In genomic region chr11:61429691-61430582, GRCh38 we compare ENCODE assay signal across 1 cellular context.
A peak's percentile ranks its signal among the peaks of the same experiment; 100 is the strongest.
TF ChIP-seq lines count a peak whose summit lies in the region.

CPSF7 (minus strand) TSS chr11:61429975; CDS start chr11:61429235, 740 bp downstream.
SDHAF2 (plus strand) TSS chr11:61430124; CDS start chr11:61430147, 23 bp downstream.

TF ChIP-seq in HepG2, 621 proteins besides CTCF, POLR2A, EP300 and RAD21 (continued from another document and continues in another):
- TF ChIP-seq HINFP (CRISPR knock-in tag; IDR thresholded peaks at IDR 0.05; ENCODE audit: low read depth) (peak; percentile 49; the same call in 1 of the 2 replicates), U2AF1 (optimal IDR thresholded peaks at IDR 0.05; ENCODE audit: low read depth, low read length) (no peak), ZNF329 (CRISPR knock-in tag; IDR thresholded peaks at IDR 0.05; ENCODE audit: low read depth) (peak; percentile 67; the same call in 1 of the 2 replicates), TAF1 (CRISPR knock-in tag; IDR thresholded peaks at IDR 0.05) (peak; percentile 85), RNF2 (conservative IDR thresholded peaks at IDR 0.05; ENCODE audit: low read depth) (no peak), NONO (IDR thresholded peaks at IDR 0.05) (no peak), NONO (CRISPR knock-in tag; conservative IDR thresholded peaks at IDR 0.05) (peak; percentile 84), SALL1 (CRISPR knock-in tag; IDR thresholded peaks at IDR 0.05) (peak; percentile 73; the same call in 1 of the 2 replicates), DR1 (CRISPR knock-in tag; IDR thresholded peaks at IDR 0.05) (peak; percentile 91; the same call in 1 of the 2 replicates), ARNTL (CRISPR knock-in tag; IDR thresholded peaks at IDR 0.05) (peak; percentile 48), TCF7L2 (IDR thresholded peaks at IDR 0.05; ENCODE audit: low read depth, low read length) (no peak), ZNF580 (CRISPR knock-in tag; IDR thresholded peaks at IDR 0.05; ENCODE audit: borderline replicate concordance, low read depth) (0 out of 2 replicates have a peak, but pooled peaks have one; percentile 40), ZNF441 (CRISPR knock-in tag; IDR thresholded peaks at IDR 0.05; ENCODE audit: borderline replicate concordance) (no peak; the same call in 1 of the 2 replicates), ZNF776 (CRISPR knock-in tag; IDR thresholded peaks at IDR 0.05) (peak; percentile 26; the same call in 1 of the 2 replicates), ZBTB14 (CRISPR knock-in tag; IDR thresholded peaks at IDR 0.05) (peak; percentile 87), ZNF619 (CRISPR knock-in tag; IDR thresholded peaks at IDR 0.05) (peak; percentile 45; the same call in 1 of the 2 replicates), BCLAF1 (IDR thresholded peaks at IDR 0.05) (no peak), STAT5B (CRISPR knock-in tag; IDR thresholded peaks at IDR 0.05) (no peak; the same call in 1 of the 2 replicates), TBX3 (IDR thresholded peaks at IDR 0.05; ENCODE audit: borderline replicate concordance) (peak; percentile 13; the same call in 1 of the 2 replicates), BRCA1 (CRISPR knock-in tag; IDR thresholded peaks at IDR 0.05) (peak; percentile 62; the same call in 1 of the 2 replicates), RELA (CRISPR knock-in tag; IDR thresholded peaks at IDR 0.05) (no peak), AGO1 (IDR thresholded peaks at IDR 0.05; ENCODE audit: low read depth, low read length, poor library complexity, severe bottlenecking) (peak; percentile 76), ZNF576 (CRISPR knock-in tag; IDR thresholded peaks at IDR 0.05) (peak; percentile 88), MXI1 (IDR thresholded peaks at IDR 0.05; ENCODE audit: borderline replicate concordance, low read depth, low read length) (peak; percentile 77; the same call in 1 of the 3 replicates), ZNF768 (CRISPR knock-in tag; IDR thresholded peaks at IDR 0.05) (no peak; the same call in 1 of the 2 replicates), ATRX (CRISPR knock-in tag; IDR thresholded peaks at IDR 0.05; ENCODE audit: borderline replicate concordance) (no peak), ZNF773 (CRISPR knock-in tag; IDR thresholded peaks at IDR 0.05; ENCODE audit: borderline replicate concordance) (peak; percentile 39; the same call in 1 of the 2 replicates), BCL3 (CRISPR knock-in tag; IDR thresholded peaks at IDR 0.05) (peak; percentile 94; the same call in 1 of the 2 replicates), ETV5 (CRISPR knock-in tag; IDR thresholded peaks at IDR 0.05; ENCODE audit: borderline replicate concordance) (peak; percentile 85), ZBTB38 (CRISPR knock-in tag; IDR thresholded peaks at IDR 0.05) (no peak; the same call in none of the 2 replicates), TP53 (CRISPR knock-in tag; conservative IDR thresholded peaks at IDR 0.05) (peak; percentile 90; the same call in 1 of the 2 replicates), KMT2A (CRISPR knock-in tag; IDR thresholded peaks at IDR 0.05) (peak; percentile 90), SP1 (IDR thresholded peaks at IDR 0.05) (no peak), SP1 (CRISPR knock-in tag; IDR thresholded peaks at IDR 0.05) (peak; percentile 52; the same call in 1 of the 2 replicates), STAT6 (CRISPR knock-in tag; IDR thresholded peaks at IDR 0.05; ENCODE audit: borderline replicate concordance) (peak; percentile 50; the same call in 1 of the 2 replicates), KDM3A (CRISPR knock-in tag; IDR thresholded peaks at IDR 0.05; ENCODE audit: low read depth) (0 out of 2 replicates have a peak, but pooled peaks have one; percentile 25), ZNF143 (CRISPR knock-in tag; IDR thresholded peaks at IDR 0.05) (peak; percentile 42; the same call in 1 of the 2 replicates), FOSL2 (CRISPR knock-in tag; IDR thresholded peaks at IDR 0.05) (peak; percentile 45), POGK (CRISPR knock-in tag; conservative IDR thresholded peaks at IDR 0.05) (peak; percentile 71)
- TF ChIP-seq, protein P1, sequence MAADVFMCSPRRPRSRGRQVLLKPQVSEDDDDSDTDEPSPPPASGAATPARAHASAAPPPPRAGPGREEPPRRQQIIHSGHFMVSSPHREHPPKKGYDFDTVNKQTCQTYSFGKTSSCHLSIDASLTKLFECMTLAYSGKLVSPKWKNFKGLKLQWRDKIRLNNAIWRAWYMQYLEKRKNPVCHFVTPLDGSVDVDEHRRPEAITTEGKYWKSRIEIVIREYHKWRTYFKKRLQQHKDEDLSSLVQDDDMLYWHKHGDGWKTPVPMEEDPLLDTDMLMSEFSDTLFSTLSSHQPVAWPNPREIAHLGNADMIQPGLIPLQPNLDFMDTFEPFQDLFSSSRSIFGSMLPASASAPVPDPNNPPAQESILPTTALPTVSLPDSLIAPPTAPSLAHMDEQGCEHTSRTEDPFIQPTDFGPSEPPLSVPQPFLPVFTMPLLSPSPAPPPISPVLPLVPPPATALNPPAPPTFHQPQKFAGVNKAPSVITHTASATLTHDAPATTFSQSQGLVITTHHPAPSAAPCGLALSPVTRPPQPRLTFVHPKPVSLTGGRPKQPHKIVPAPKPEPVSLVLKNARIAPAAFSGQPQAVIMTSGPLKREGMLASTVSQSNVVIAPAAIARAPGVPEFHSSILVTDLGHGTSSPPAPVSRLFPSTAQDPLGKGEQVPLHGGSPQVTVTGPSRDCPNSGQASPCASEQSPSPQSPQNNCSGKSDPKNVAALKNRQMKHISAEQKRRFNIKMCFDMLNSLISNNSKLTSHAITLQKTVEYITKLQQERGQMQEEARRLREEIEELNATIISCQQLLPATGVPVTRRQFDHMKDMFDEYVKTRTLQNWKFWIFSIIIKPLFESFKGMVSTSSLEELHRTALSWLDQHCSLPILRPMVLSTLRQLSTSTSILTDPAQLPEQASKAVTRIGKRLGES (CRISPR knock-in tag; IDR thresholded peaks at IDR 0.05; ENCODE audit: borderline replicate concordance), result 0 out of 2 replicates have a peak, but pooled peaks have one; percentile 71
- TF ChIP-seq, protein P2, sequence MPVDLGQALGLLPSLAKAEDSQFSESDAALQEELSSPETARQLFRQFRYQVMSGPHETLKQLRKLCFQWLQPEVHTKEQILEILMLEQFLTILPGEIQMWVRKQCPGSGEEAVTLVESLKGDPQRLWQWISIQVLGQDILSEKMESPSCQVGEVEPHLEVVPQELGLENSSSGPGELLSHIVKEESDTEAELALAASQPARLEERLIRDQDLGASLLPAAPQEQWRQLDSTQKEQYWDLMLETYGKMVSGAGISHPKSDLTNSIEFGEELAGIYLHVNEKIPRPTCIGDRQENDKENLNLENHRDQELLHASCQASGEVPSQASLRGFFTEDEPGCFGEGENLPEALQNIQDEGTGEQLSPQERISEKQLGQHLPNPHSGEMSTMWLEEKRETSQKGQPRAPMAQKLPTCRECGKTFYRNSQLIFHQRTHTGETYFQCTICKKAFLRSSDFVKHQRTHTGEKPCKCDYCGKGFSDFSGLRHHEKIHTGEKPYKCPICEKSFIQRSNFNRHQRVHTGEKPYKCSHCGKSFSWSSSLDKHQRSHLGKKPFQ (CRISPR knock-in tag; IDR thresholded peaks at IDR 0.05; ENCODE audit: insufficient replicate concordance), result no peak
- TF ChIP-seq, protein P3, sequence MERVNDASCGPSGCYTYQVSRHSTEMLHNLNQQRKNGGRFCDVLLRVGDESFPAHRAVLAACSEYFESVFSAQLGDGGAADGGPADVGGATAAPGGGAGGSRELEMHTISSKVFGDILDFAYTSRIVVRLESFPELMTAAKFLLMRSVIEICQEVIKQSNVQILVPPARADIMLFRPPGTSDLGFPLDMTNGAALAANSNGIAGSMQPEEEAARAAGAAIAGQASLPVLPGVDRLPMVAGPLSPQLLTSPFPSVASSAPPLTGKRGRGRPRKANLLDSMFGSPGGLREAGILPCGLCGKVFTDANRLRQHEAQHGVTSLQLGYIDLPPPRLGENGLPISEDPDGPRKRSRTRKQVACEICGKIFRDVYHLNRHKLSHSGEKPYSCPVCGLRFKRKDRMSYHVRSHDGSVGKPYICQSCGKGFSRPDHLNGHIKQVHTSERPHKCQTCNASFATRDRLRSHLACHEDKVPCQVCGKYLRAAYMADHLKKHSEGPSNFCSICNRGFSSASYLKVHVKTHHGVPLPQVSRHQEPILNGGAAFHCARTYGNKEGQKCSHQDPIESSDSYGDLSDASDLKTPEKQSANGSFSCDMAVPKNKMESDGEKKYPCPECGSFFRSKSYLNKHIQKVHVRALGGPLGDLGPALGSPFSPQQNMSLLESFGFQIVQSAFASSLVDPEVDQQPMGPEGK (CRISPR knock-in tag; IDR thresholded peaks at IDR 0.05), result peak; percentile 45; the same call in 1 of the 2 replicates
